In genomic region chr1:37477198-37477931, GRCh38 we compare ENCODE assay signal across 8 cellular contexts. TPM values are rescaled to one million over a fixed set of nuclear protein-coding genes. Genes with fewer than 3 reads are reported as not detected.
DNase-seq lines count a peak whose midpoint lies in the region; ATAC-seq and TF ChIP-seq lines count a peak whose summit lies in the region.

No MANE protein-coding gene starts in this region.

- TF ChIP-seq CTCF in Panc1 (IDR thresholded peaks at IDR 0.05) (no peak), heart right ventricle (IDR thresholded peaks at IDR 0.05) (no peak), sigmoid colon (IDR thresholded peaks at IDR 0.05) (peak in 1 of 4 experiments; percentile 13)

- in situ Hi-C loops in Panc1 (cut with HindIII; ENCODE audit: low pct_unique_long_range_greater_than_20kb, low sequenced_read_pairs): no loop called here

- DNase-seq in Panc1 (ENCODE audit: low read depth, low spot score) (no peak), heart right ventricle (peak in 1 of 2 donors; percentile 17), sigmoid colon (no peak), NCI-H187 treated with DMSO at 0.1 percent for 48 hours (lab: John Stamatoyannopoulos, UW) (no peak), LoVo (ENCODE audit: low spot score) (no peak)
- DNase-seq in activated effector memory CD4-positive, alpha-beta T cell treated with anti-CD3 and anti-CD28 coated beads, Interleukin-2, amount 50 U/mL, for 16 hours: peak; percentile 95

- no peaks in the 10 kb centered on the region for H3K9me3 ChIP-seq in Panc1 (ENCODE audit: control insufficient read depth, insufficient read depth, low read depth, low read length)
- H3K9me3 ChIP-seq in heart right ventricle: no peaks in the 10 kb centered on the region
- H3K9me3 ChIP-seq in sigmoid colon: no peaks in the 10 kb centered on the region

- CTCF ChIA-PET in Panc1 (lab: Charles Lee): interaction anchor here (0.6 to 2.1 kb wide), 3 partner anchors 8 to 59 kb away, joined by 4 to 20 read pairs (median 5); no protein-coding TSS in a partner anchor

- H3K4me1 ChIP-seq in Panc1 (ENCODE audit: control insufficient read depth, insufficient read depth, low read length) (peaks cover 57% of the 10 kb centered on the region), heart right ventricle (peaks cover 20 to 82% (median 70%) of the 10 kb centered on the region in 9 donors), sigmoid colon (peaks cover 0 to 76% (median 75%) of the 10 kb centered on the region in 4 donors)

- no peaks in the 10 kb centered on the region for H3K27me3 ChIP-seq in Panc1 (ENCODE audit: control insufficient read depth, insufficient read depth, low read length)
- H3K27me3 ChIP-seq in heart right ventricle: no peaks in the 10 kb centered on the region
- no peaks in the 10 kb centered on the region for H3K27me3 ChIP-seq in sigmoid colon

- WGBS in heart right ventricle, 2 donors: 28 to 43% methylated on average over 10 of the region's 10 CpGs
- 7 to 9% methylated on average over 10 of the region's 10 CpGs for WGBS in sigmoid colon, 2 donors

- no peak for TF ChIP-seq POLR2A in sigmoid colon (IDR thresholded peaks at IDR 0.05)

- peak overlapping the region; percentile 74 to 78 for H3K4me3 ChIP-seq in Panc1 (ENCODE audit: low read depth in 2 of 2, low read length in 2 of 2)
- peak overlapping the region in 9 of 10 donors; percentile 74 to 98 (median 93) for H3K4me3 ChIP-seq in heart right ventricle
- H3K4me3 ChIP-seq in sigmoid colon: peak overlapping the region; percentile 15 to 93 (median 78)

- H3K27ac ChIP-seq in Panc1 (ENCODE audit: low read length) (peak overlapping the region; percentile 89), heart right ventricle (peak overlapping the region in 9 of 10 donors; percentile 66 to 98 (median 94)), sigmoid colon (peak overlapping the region; percentile 94 to 99 (median 96))

- intact Hi-C loops in Panc1 (cut with micrococcal nuclease; ENCODE audit: unreplicated experiment) (no loop called here), heart right ventricle (cut with DNase I) (loop anchor here in 2 of 10 donors (5.0 kb wide), 2 partner anchors 120 to 215 kb away; partner anchors contain the start of genes CDCA8 (in 1 of the 2) and GNL2 (in 1 of the 2)), sigmoid colon (cut with DNase I) (loop anchor here (10.0 kb wide), 1 partner anchor 527 kb away; the partner anchor contains the start of gene FHL3)

- POLR2A ChIA-PET in Panc1 (lab: Charles Lee): no interaction called here

- H3K36me3 ChIP-seq in Panc1 (ENCODE audit: control insufficient read depth, insufficient read depth, low read length) (peaks cover 7% of the 10 kb centered on the region), heart right ventricle (peaks cover 4 to 63% (median 22%) of the 10 kb centered on the region in 9 donors), sigmoid colon (peaks cover 3 to 30% (median 23%) of the 10 kb centered on the region in 4 donors)

- ATAC-seq in GM18498 (IDR thresholded peaks at IDR 0.05; ENCODE audit: unreplicated experiment) (peak; percentile 38), HG02678 (IDR thresholded peaks at IDR 0.05; ENCODE audit: unreplicated experiment) (peak; percentile 38), Panc1 (peak; percentile 20; the same call in 1 of the 2 replicates), heart right ventricle (peak in 3 of 8 donors; percentile 5 to 8 (median 6))

- no peak for TF ChIP-seq EP300 in sigmoid colon (IDR thresholded peaks at IDR 0.05)

- BruUV-seq in Panc1 (replicated peaks; lab: Mats Ljungman, UMichigan): no TSS peak

RNA-seq across cellular contexts. Expression of gene ZC3H12A, which starts 3.0 kb away (rescaled TPM):
- total RNA-seq in Panc1 (2021; ENCODE audit: unreplicated experiment) (9.4 TPM), heart right ventricle (10 to 100 TPM in 1 of 10 donors, 1 to 10 TPM in 9; 2.9 to 10.9 (median 4.9) TPM), sigmoid colon (10 to 100 TPM in 1 of 4 donors, 1 to 10 TPM in 3; 7.4 to 25.8 (median 8.5) TPM)
- 7.1 TPM for polyA plus RNA-seq in Panc1 (2012; ENCODE audit: insufficient read length)
- polyA plus RNA-seq in heart right ventricle (1 to 10 TPM; 4.5 to 5.2 TPM), sigmoid colon (10 to 100 TPM; 14.4 to 72.4 (median 15.3) TPM)

RNA-seq across cellular contexts. Expression of gene MEAF6, which starts 37.2 kb away (rescaled TPM):
- 50.0 TPM for total RNA-seq in Panc1 (2021; ENCODE audit: unreplicated experiment)
- polyA plus RNA-seq in Panc1 (2012; ENCODE audit: insufficient read length): 39.0 TPM
- total RNA-seq in heart right ventricle: 10 to 100 TPM; 27.8 to 59.9 (median 38.0) TPM
- 10 to 100 TPM; 33.8 to 34.0 TPM for polyA plus RNA-seq in heart right ventricle
- 10 to 100 TPM; 64.0 to 84.5 (median 79.9) TPM for total RNA-seq in sigmoid colon
- polyA plus RNA-seq in sigmoid colon: 10 to 100 TPM; 43.0 to 51.6 (median 50.5) TPM
